ENCODE assay signal across 7 cellular contexts in the genomic region with DNA sequence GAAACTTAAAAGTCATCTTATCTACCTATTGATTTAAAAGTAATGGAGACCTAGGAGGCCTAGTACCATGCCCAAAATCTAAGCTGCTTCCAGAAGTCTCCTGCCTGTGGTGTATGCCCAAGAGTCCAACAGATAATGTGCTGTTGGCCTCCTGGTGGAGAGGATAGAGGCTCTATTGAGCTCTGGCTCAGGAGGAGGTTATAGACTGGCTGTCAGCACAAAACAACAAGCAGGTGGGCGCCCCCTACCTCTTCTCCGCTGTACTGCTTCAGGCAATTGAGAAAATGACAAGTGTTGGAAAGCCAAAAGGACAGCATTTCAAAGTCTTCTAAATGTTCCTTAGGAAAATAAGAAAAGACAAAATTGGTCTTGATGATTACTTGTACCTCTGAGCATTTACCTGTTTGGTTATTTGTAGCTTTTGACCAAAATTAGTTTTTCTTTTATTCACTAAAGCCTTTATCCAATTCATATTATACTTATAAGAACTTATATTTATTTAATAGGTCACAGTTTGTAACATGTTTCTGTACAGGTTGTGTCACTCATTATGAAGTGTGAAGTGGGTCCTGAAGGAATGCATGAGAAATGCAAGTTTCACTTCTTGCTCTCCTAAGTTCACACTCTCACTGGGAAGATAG. TPM values are rescaled to one million over a fixed set of nuclear protein-coding genes. Genes with fewer than 3 reads are reported as not detected.
A peak's percentile ranks its signal among the peaks of the same experiment; 100 is the strongest.
DNase-seq lines count a peak whose midpoint lies in the region; ATAC-seq and TF ChIP-seq lines count a peak whose summit lies in the region.

No MANE protein-coding gene starts in this region.

- H3K4me3 ChIP-seq in liver (ENCODE audit: low read depth in 1 of 3, low read length in 3 of 3): no peak overlapping the region

- 54% methylated on average over 2 of the region's 2 CpGs for WGBS in liver

- ATAC-seq in HG02588 (IDR thresholded peaks at IDR 0.05; ENCODE audit: unreplicated experiment): peak; percentile 81
- ATAC-seq in WTC11: peak; percentile 98

- H3K9me3 Mint-ChIP-seq in WTC11: no peaks in the 10 kb centered on the region

- in situ Hi-C loops in GM13976 (cut with MboI; ENCODE audit: low sequenced_read_pairs, unreplicated experiment): no loop called here

- peaks cover 7% of the 10 kb centered on the region for H3K4me1 Mint-ChIP-seq in WTC11

- peaks cover 59% of the 10 kb centered on the region for H3K36me3 Mint-ChIP-seq in WTC11

- POLR2A ChIA-PET in WTC11 (lab: Charles Lee): interaction anchor here (1.0 kb wide), 1 partner anchor 43 kb away, joined by 3 read pairs; no protein-coding TSS in a partner anchor

- H3K4me3 Mint-ChIP-seq in WTC11: no peak overlapping the region

- no peaks in the 10 kb centered on the region for H3K27me3 ChIP-seq in liver (ENCODE audit: control insufficient read depth in 4 of 4, insufficient read depth in 4 of 4, low read length in 3 of 4)

- TF ChIP-seq CTCF in GM13976 (IDR thresholded peaks at IDR 0.05; ENCODE audit: borderline replicate concordance, control extremely low read depth, extremely low read depth, insufficient read depth, missing control alignments): peak; percentile 85
- TF ChIP-seq CTCF in WTC11 (IDR thresholded peaks at IDR 0.05): peak; percentile 90
- TF ChIP-seq CTCF in liver (IDR thresholded peaks at IDR 0.05; ENCODE audit: low read depth, low read length, missing input control): peak; percentile 77

- H3K27ac Mint-ChIP-seq in WTC11: no peak overlapping the region

- no peak overlapping the region for H3K9ac ChIP-seq in liver (ENCODE audit: low read depth in 1 of 2, low read length in 2 of 2)

- peak; percentile 75 to 87 for TF ChIP-seq RAD21 in liver (IDR thresholded peaks at IDR 0.05)

- DNase-seq in GM13976 (ENCODE audit: low spot score) (peak; percentile 70), NCI-H2107 (lab: John Stamatoyannopoulos, UW) (peak; percentile 0), WTC11 (ENCODE audit: low spot score) (peak; percentile 86), caudate nucleus (lab: John Stamatoyannopoulos, UW) (peak in 40 of 61 donors; percentile 1 to 81 (median 12))
- DNase-seq in stimulated activated CD8-positive, alpha-beta memory T cell treated with anti-CD3 and anti-CD28 coated beads, Interleukin-15, amount 100 ng/mL, for 1 hour (ENCODE audit: low read depth): peak; percentile 56

- H3K4me1 ChIP-seq in liver (ENCODE audit: control insufficient read depth in 4 of 4, insufficient read depth in 4 of 4, low read length in 3 of 4): peaks cover 0 to 2% (median 0%) of the 10 kb centered on the region in 4 donors

- no peak overlapping the region for H3K27ac ChIP-seq in caudate nucleus (ENCODE audit: low read depth, low read length)
- no peak overlapping the region for H3K27ac ChIP-seq in liver (ENCODE audit: low read depth in 1 of 2, low read length in 2 of 2)

- no peaks in the 10 kb centered on the region for H3K27me3 Mint-ChIP-seq in WTC11 (ENCODE audit: low read depth)

- H3K9me3 ChIP-seq in liver (ENCODE audit: control insufficient read depth in 4 of 4, low read length in 3 of 4): no peaks in the 10 kb centered on the region

- H3K36me3 ChIP-seq in liver (ENCODE audit: control insufficient read depth in 4 of 4, insufficient read depth in 3 of 4, low read depth in 1 of 4, low read length in 3 of 4): peaks cover 4 to 10% (median 9%) of the 10 kb centered on the region in 4 donors

- CTCF ChIA-PET in WTC11 (lab: Charles Lee): interaction anchor here (0.5 to 2.0 kb wide), 48 partner anchors 9 to 558 kb away, joined by 3 to 80 read pairs (median 4); a partner anchor contains a TSS

TF ChIP-seq in WTC11, 78 proteins besides CTCF, POLR2A, EP300 and RAD21 (continues in another document):
- TF ChIP-seq, protein P1, sequence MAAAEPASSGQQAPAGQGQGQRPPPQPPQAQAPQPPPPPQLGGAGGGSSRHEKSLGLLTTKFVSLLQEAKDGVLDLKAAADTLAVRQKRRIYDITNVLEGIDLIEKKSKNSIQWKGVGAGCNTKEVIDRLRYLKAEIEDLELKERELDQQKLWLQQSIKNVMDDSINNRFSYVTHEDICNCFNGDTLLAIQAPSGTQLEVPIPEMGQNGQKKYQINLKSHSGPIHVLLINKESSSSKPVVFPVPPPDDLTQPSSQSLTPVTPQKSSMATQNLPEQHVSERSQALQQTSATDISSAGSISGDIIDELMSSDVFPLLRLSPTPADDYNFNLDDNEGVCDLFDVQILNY (CRISPR knock-in tag; IDR thresholded peaks at IDR 0.05): no peak
- no peak for TF ChIP-seq SMAD4 (CRISPR knock-in tag; IDR thresholded peaks at IDR 0.05)
- TF ChIP-seq GRHL2 (CRISPR knock-in tag; IDR thresholded peaks at IDR 0.05; ENCODE audit: insufficient replicate concordance, severe bottlenecking): no peak
- TF ChIP-seq ELF4 (CRISPR knock-in tag; IDR thresholded peaks at IDR 0.05; ENCODE audit: low read depth): no peak
- TF ChIP-seq, protein P2, sequence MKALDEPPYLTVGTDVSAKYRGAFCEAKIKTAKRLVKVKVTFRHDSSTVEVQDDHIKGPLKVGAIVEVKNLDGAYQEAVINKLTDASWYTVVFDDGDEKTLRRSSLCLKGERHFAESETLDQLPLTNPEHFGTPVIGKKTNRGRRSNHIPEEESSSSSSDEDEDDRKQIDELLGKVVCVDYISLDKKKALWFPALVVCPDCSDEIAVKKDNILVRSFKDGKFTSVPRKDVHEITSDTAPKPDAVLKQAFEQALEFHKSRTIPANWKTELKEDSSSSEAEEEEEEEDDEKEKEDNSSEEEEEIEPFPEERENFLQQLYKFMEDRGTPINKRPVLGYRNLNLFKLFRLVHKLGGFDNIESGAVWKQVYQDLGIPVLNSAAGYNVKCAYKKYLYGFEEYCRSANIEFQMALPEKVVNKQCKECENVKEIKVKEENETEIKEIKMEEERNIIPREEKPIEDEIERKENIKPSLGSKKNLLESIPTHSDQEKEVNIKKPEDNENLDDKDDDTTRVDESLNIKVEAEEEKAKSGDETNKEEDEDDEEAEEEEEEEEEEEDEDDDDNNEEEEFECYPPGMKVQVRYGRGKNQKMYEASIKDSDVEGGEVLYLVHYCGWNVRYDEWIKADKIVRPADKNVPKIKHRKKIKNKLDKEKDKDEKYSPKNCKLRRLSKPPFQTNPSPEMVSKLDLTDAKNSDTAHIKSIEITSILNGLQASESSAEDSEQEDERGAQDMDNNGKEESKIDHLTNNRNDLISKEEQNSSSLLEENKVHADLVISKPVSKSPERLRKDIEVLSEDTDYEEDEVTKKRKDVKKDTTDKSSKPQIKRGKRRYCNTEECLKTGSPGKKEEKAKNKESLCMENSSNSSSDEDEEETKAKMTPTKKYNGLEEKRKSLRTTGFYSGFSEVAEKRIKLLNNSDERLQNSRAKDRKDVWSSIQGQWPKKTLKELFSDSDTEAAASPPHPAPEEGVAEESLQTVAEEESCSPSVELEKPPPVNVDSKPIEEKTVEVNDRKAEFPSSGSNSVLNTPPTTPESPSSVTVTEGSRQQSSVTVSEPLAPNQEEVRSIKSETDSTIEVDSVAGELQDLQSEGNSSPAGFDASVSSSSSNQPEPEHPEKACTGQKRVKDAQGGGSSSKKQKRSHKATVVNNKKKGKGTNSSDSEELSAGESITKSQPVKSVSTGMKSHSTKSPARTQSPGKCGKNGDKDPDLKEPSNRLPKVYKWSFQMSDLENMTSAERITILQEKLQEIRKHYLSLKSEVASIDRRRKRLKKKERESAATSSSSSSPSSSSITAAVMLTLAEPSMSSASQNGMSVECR (CRISPR knock-in tag; IDR thresholded peaks at IDR 0.05; ENCODE audit: borderline replicate concordance): no peak

TF ChIP-seq in liver, 16 proteins besides CTCF, POLR2A, EP300 and RAD21:
- TF ChIP-seq HNF4G (IDR thresholded peaks at IDR 0.05): peak; percentile 18
- no peak for TF ChIP-seq FOXA2 (IDR thresholded peaks at IDR 0.05)
- TF ChIP-seq RXRA (IDR thresholded peaks at IDR 0.05): peak in 1 of 2 donors; percentile 37
- peak in 1 of 2 donors; percentile 39 for TF ChIP-seq HNF4A (conservative IDR thresholded peaks at IDR 0.05)

RNA-seq across cellular contexts. Expression of a gene that starts 17.2 kb away (rescaled TPM):
- total RNA-seq in WTC11 (2021) (37.0 to 48.2 TPM (median 41.4 TPM) in 3 replicates), liver (10 to 100 TPM; 14.1 to 19.2 TPM)
- 10 to 100 TPM; 13.7 to 17.4 TPM for polyA plus RNA-seq in liver

Comparison
In these comparisons a context has a peak if more than half of its experiments do, and no peak if none do; other contexts are left out.
1. DNase-seq: peak in every context shown above with its lines; median percentile 86 in WTC11; 70 in GM13976; 56 in stimulated activated CD8-positive, alpha-beta memory T cell treated with anti-CD3 and anti-CD28 coated beads, Interleukin-15, amount 100 ng/mL, for 1 hour; 12 in caudate nucleus; 0 in NCI-H2107.